12 cellular contexts compared by ENCODE assay signal in the genomic region with DNA sequence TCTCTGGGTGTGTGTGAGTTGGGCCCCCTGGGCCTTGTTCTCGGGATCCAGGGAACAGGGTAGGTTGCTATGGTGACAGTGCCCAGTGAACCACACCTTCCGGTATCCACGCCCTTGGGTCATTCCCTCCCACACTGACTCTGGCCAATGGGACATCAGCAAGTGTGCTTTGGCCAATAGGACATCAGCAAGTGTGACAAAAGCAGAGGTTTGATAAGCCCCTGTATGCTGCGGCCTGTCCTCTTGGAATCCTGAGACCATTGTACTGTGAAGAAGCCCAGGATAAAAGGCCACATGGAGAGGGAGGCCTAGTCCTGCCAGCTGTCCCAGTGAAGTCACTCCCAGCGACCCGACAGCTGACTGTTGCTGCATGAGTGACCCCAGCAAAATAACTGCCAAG.
A peak's percentile ranks its signal among the peaks of the same experiment; 100 is the strongest.
DNase-seq lines count a peak whose midpoint lies in the region; ATAC-seq, FAIRE-seq and TF ChIP-seq lines count a peak whose summit lies in the region.
"Had no signal": no experiment of that assay in that cellular context is flagged by ENCODE, and none has a peak within 500 bp of the region (broad histone marks: within the 10 kb centered on the region; RNA-seq: fewer than 3 reads in every experiment).

No MANE protein-coding gene starts in this region.

- no peaks in the 10 kb centered on the region for H4K20me1 ChIP-seq in H9 (ENCODE audit: control insufficient read depth, insufficient read depth, insufficient read length)

- H4K8ac ChIP-seq in H9 (replicated peaks; ENCODE audit: insufficient read length, low read depth, low read length) = no peak overlapping the region

- no peak overlapping the region for H3K4ac ChIP-seq in H9 (ENCODE audit: low read depth, low read length)

- H3K27ac Mint-ChIP-seq in H9 = no peak overlapping the region; a peak in 1 of 7 replicates

- H3K9me3 Mint-ChIP-seq in H9 = no peaks in the 10 kb centered on the region

- H2AK5ac ChIP-seq in H9 (ENCODE audit: insufficient read length, low read length) = no peak overlapping the region

- no peak overlapping the region for H3K4me3 Mint-ChIP-seq in H9
- H3K4me3 Mint-ChIP-seq: T-helper 17 cell had no signal

- no peaks in the 10 kb centered on the region for H3K9me3 ChIP-seq in H9 (ENCODE audit: control insufficient read depth, low read depth, low read length)
- H3K9me3 ChIP-seq in pancreas = no peaks in the 10 kb centered on the region

- WGBS in H9 (ENCODE audit: extremely low coverage, insufficient read length, low lambda C conversion rate) = no CpG with 5 or more reads among the region's 6 CpGs
- WGBS in pancreas, 2 donors = 65 to 67% methylated on average over 6 of the region's 6 CpGs

- peaks cover 56 to 58% of the 10 kb centered on the region in 2 experiments for H3K4me1 Mint-ChIP-seq in H9

- peak in 3 of 4 donors; percentile 20 to 78 (median 76) for ATAC-seq in pancreas
- no peak for ATAC-seq in HG02623 (IDR thresholded peaks at IDR 0.05; ENCODE audit: unreplicated experiment)
- no peak for ATAC-seq in GM18511 (IDR thresholded peaks at IDR 0.05; ENCODE audit: unreplicated experiment)
- ATAC-seq: T-helper 17 cell had no signal

- no peaks in the 10 kb centered on the region for H3K36me3 Mint-ChIP-seq in H9 (ENCODE audit: insufficient read depth in 1 of 3, low read depth in 3 of 3)

- H2AFZ ChIP-seq in H9 (ENCODE audit: low read length) = no peak overlapping the region

- no peak overlapping the region for H2BK120ac ChIP-seq in H9 (ENCODE audit: low read depth, low read length, poor library complexity, severe bottlenecking)

- H2BK5ac ChIP-seq in H9 (ENCODE audit: insufficient read length, low read length) = no peak overlapping the region

- H4K5ac ChIP-seq in H9 (ENCODE audit: insufficient read length, low read depth, low read length) = no peak overlapping the region

- DNase-seq in H9 (peak; percentile 84), NCI-H2227 treated with DMSO at 0.1 percent for 48 hours (lab: John Stamatoyannopoulos, UW) (peak; percentile 46), cerebellar cortex (ENCODE audit: low spot score) (peak; percentile 77), pancreas (peak in 2 of 6 donors; percentile 11 to 13), activated T-cell treated with anti-CD3 and anti-CD28 coated beads for 4 hours (no peak), UCSD-AML1 (lab: John Stamatoyannopoulos, UW; ENCODE audit: unreplicated experiment) (no peak)
- DNase-seq: activated T-cell treated with anti-CD3 and anti-CD28 coated beads, Interleukin-2, amount 50 U/mL, for 48 hours; T-helper 17 cell had no signal

- no peak overlapping the region for H4K91ac ChIP-seq in H9 (ENCODE audit: insufficient read length, low read depth, low read length)

- H3K23ac ChIP-seq in H9 (ENCODE audit: insufficient read length, low read depth, low read length) = no peak overlapping the region

- peaks cover 15% of the 10 kb centered on the region for H3K27me3 Mint-ChIP-seq in H9 (ENCODE audit: low read depth)

- no peak overlapping the region for H3K18ac ChIP-seq in H9 (ENCODE audit: insufficient read length, low read depth, low read length)

- H3K27me3 ChIP-seq in H9 (ENCODE audit: insufficient read depth, low read length) = no peaks in the 10 kb centered on the region
- peaks cover 0 to under 1% (median 0%) of the 10 kb centered on the region in 4 donors for H3K27me3 ChIP-seq in pancreas

- no peak for TF ChIP-seq CTCF in H9 (conservative IDR thresholded peaks at IDR 0.05)
- TF ChIP-seq CTCF in pancreas (IDR thresholded peaks at IDR 0.05) = no peak

- H3K27ac ChIP-seq in H9 (ENCODE audit: insufficient read length, low read depth, low read length) (no peak overlapping the region), pancreas (no peak overlapping the region)
- H3K27ac ChIP-seq: KMS-11 had no signal

- H3K36me3 ChIP-seq in pancreas = no peaks in the 10 kb centered on the region

- no peaks in the 10 kb centered on the region for H3K79me1 ChIP-seq in H9 (ENCODE audit: insufficient read depth, low read depth, low read length, poor library complexity, severe bottlenecking)

- H2BK12ac ChIP-seq in H9 (ENCODE audit: insufficient read length, low read depth, low read length) = no peak overlapping the region

- no peak overlapping the region for H2BK15ac ChIP-seq in H9 (ENCODE audit: low read depth, low read length)

- no peaks in the 10 kb centered on the region for H3K23me2 ChIP-seq in H9 (ENCODE audit: insufficient read length, low read depth, low read length, poor library complexity, severe bottlenecking)

- H3K4me3 ChIP-seq in pancreas = no peak overlapping the region

- H3K79me2 ChIP-seq in H9 (ENCODE audit: insufficient read depth, low read length) = no peaks in the 10 kb centered on the region

- no peak overlapping the region for H3K14ac ChIP-seq in H9 (ENCODE audit: insufficient read depth, low read length)

- intact Hi-C loops in pancreas (cut with DNase I) = no loop called here

- no peak for FAIRE-seq in pancreas (lab: Jason Lieb, UNC)
- FAIRE-seq: G401.6 had no signal

- H3K9ac ChIP-seq in H9 (ENCODE audit: extremely low read depth, insufficient read length, low read length) = no peak overlapping the region
- H3K9ac ChIP-seq: KMS-11 had no signal

- no peak overlapping the region for H2BK20ac ChIP-seq in H9 (ENCODE audit: low read depth, low read length, poor library complexity, severe bottlenecking)

- H3K4me1 ChIP-seq in H9 (ENCODE audit: insufficient read depth, low read length) (no peaks in the 10 kb centered on the region; the same call in 1 of the 2 replicates), pancreas (no peaks in the 10 kb centered on the region)

- H3K4me2 ChIP-seq in H9 (ENCODE audit: insufficient read depth, insufficient read length, low read length) = no peak overlapping the region
- H3K4me2 ChIP-seq: KMS-11 had no signal

- no peak overlapping the region for H3T11ph ChIP-seq in H9 (ENCODE audit: low read length)

- no peak overlapping the region for H3K56ac ChIP-seq in H9 (ENCODE audit: insufficient read length, low read depth, low read length)

Comparison
In these comparisons a context has a peak if more than half of its experiments do, and no peak if none do; other contexts are left out.
1. DNase-seq: peak in H9 (single experiment), NCI-H2227 treated with DMSO at 0.1 percent for 48 hours (single experiment) and cerebellar cortex (single experiment); none in activated T-cell treated with anti-CD3 and anti-CD28 coated beads for 4 hours (single experiment) and UCSD-AML1 (single experiment).
2. ATAC-seq: peak in pancreas (3 of 4); none in HG02623 (single experiment) and GM18511 (single experiment).